1 cellular context compared by ENCODE assay signal in genomic region chrX:152845618-152846240, GRCh38.
TF ChIP-seq lines count a peak whose summit lies in the region.

No MANE protein-coding gene starts in this region.

TF ChIP-seq in K562, 482 proteins besides CTCF, POLR2A, EP300 and RAD21 (continued from another document):
- TF ChIP-seq HOMEZ (CRISPR knock-in tag; IDR thresholded peaks at IDR 0.05) (no peak), ZBTB9 (CRISPR knock-in tag; IDR thresholded peaks at IDR 0.05) (no peak), ZNF384 (IDR thresholded peaks at IDR 0.05; ENCODE audit: low read depth, low read length) (no peak), CBFA2T2 (conservative IDR thresholded peaks at IDR 0.05) (no peak), ZNF217 (CRISPR knock-in tag; IDR thresholded peaks at IDR 0.05) (no peak), SFPQ (IDR thresholded peaks at IDR 0.05; ENCODE audit: low read depth, low read length) (no peak), PRMT5 (CRISPR knock-in tag; IDR thresholded peaks at IDR 0.05) (no peak), TCF7 (IDR thresholded peaks at IDR 0.05; ENCODE audit: borderline replicate concordance) (no peak), NCOA1 (IDR thresholded peaks at IDR 0.05; ENCODE audit: low read depth) (no peak), ZNF561 (CRISPR knock-in tag; conservative IDR thresholded peaks at IDR 0.05) (no peak), MLLT1 (IDR thresholded peaks at IDR 0.05) (no peak), IRF1 (CRISPR knock-in tag; IDR thresholded peaks at IDR 0.05; ENCODE audit: borderline replicate concordance) (no peak), MCM2 (IDR thresholded peaks at IDR 0.05; ENCODE audit: low read depth) (no peak), SRSF7 (optimal IDR thresholded peaks at IDR 0.05; ENCODE audit: low read depth, low read length) (no peak), POLR3A (IDR thresholded peaks at IDR 0.05; ENCODE audit: borderline replicate concordance, extremely low read depth, insufficient read depth, insufficient read length) (no peak), NFATC3 (IDR thresholded peaks at IDR 0.05) (no peak), FOXP4 (CRISPR knock-in tag; IDR thresholded peaks at IDR 0.05; ENCODE audit: borderline replicate concordance) (no peak), ZNF232 (CRISPR knock-in tag; IDR thresholded peaks at IDR 0.05) (no peak), JUNB (CRISPR knock-in tag; conservative IDR thresholded peaks at IDR 0.05) (0 out of 2 replicates have a peak, but pooled peaks have one; percentile 15), HCFC1 (IDR thresholded peaks at IDR 0.05; ENCODE audit: low read depth, low read length) (no peak), NRF1 (conservative IDR thresholded peaks at IDR 0.05 in 1 of 2, IDR thresholded peaks at IDR 0.05 in 1 of 2) (no peak), ZNF354B (CRISPR knock-in tag; IDR thresholded peaks at IDR 0.05) (no peak), TCFL5 (CRISPR knock-in tag; conservative IDR thresholded peaks at IDR 0.05) (no peak), HDAC2 (IDR thresholded peaks at IDR 0.05) (peak; percentile 79; the same call in 1 of the 2 replicates)
